ENCODE assay signal across 1 cellular context in the genomic region with DNA sequence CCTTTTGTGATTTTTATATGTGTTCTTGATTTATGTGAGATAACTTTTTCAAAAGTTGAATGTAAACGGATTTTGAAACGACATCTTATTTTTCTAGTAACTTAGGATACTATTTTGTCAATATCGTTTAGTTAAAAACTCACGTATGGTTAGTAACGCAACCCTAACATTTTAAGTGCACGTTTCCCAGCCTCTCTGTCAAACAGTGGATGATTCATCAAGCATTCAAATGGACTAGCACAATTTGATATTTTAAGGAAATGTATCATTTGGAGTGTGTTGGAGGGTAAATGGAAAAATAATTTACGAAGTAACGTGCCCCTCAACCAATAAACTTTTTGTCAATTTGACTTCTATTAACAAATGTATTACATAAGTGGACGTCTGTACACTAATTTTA.
TF ChIP-seq lines count a peak whose summit lies in the region.

No MANE protein-coding gene starts in this region.

TF ChIP-seq in HCT116, 20 proteins besides CTCF, POLR2A, EP300 and RAD21:
- TF ChIP-seq CBX3 (IDR thresholded peaks at IDR 0.05; ENCODE audit: low read depth) (no peak), ELF1 (IDR thresholded peaks at IDR 0.05; ENCODE audit: borderline replicate concordance, low read depth) (no peak), POLR2AphosphoS5 (IDR thresholded peaks at IDR 0.05; ENCODE audit: low read depth, low read length) (no peak), ZFX (IDR thresholded peaks at IDR 0.05) (no peak), SIN3A (IDR thresholded peaks at IDR 0.05; ENCODE audit: low read depth) (no peak), TCF7L2 (IDR thresholded peaks at IDR 0.05; ENCODE audit: borderline replicate concordance, extremely low read depth, insufficient read depth, insufficient read length) (no peak), YY1 (IDR thresholded peaks at IDR 0.05; ENCODE audit: extremely low read depth, insufficient replicate concordance, low read depth, low read length) (no peak), JUND (IDR thresholded peaks at IDR 0.05) (no peak), EZH2phosphoT487 (IDR thresholded peaks at IDR 0.05; ENCODE audit: borderline replicate concordance) (no peak), CEBPB (IDR thresholded peaks at IDR 0.05; ENCODE audit: low read depth) (no peak), SRF (IDR thresholded peaks at IDR 0.05; ENCODE audit: low read depth) (no peak), ZNF274 (IDR thresholded peaks at IDR 0.05; ENCODE audit: low read depth, low read length) (no peak), SP1 (IDR thresholded peaks at IDR 0.05; ENCODE audit: low read depth) (no peak), FOSL1 (IDR thresholded peaks at IDR 0.05; ENCODE audit: low read depth) (no peak)
- TF ChIP-seq, protein P1, sequence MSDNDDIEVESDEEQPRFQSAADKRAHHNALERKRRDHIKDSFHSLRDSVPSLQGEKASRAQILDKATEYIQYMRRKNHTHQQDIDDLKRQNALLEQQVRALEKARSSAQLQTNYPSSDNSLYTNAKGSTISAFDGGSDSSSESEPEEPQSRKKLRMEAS (IDR thresholded peaks at IDR 0.05): no peak
- TF ChIP-seq, protein P2, sequence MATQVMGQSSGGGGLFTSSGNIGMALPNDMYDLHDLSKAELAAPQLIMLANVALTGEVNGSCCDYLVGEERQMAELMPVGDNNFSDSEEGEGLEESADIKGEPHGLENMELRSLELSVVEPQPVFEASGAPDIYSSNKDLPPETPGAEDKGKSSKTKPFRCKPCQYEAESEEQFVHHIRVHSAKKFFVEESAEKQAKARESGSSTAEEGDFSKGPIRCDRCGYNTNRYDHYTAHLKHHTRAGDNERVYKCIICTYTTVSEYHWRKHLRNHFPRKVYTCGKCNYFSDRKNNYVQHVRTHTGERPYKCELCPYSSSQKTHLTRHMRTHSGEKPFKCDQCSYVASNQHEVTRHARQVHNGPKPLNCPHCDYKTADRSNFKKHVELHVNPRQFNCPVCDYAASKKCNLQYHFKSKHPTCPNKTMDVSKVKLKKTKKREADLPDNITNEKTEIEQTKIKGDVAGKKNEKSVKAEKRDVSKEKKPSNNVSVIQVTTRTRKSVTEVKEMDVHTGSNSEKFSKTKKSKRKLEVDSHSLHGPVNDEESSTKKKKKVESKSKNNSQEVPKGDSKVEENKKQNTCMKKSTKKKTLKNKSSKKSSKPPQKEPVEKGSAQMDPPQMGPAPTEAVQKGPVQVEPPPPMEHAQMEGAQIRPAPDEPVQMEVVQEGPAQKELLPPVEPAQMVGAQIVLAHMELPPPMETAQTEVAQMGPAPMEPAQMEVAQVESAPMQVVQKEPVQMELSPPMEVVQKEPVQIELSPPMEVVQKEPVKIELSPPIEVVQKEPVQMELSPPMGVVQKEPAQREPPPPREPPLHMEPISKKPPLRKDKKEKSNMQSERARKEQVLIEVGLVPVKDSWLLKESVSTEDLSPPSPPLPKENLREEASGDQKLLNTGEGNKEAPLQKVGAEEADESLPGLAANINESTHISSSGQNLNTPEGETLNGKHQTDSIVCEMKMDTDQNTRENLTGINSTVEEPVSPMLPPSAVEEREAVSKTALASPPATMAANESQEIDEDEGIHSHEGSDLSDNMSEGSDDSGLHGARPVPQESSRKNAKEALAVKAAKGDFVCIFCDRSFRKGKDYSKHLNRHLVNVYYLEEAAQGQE (IDR thresholded peaks at IDR 0.05; ENCODE audit: low read depth): no peak
- TF ChIP-seq, protein P3, sequence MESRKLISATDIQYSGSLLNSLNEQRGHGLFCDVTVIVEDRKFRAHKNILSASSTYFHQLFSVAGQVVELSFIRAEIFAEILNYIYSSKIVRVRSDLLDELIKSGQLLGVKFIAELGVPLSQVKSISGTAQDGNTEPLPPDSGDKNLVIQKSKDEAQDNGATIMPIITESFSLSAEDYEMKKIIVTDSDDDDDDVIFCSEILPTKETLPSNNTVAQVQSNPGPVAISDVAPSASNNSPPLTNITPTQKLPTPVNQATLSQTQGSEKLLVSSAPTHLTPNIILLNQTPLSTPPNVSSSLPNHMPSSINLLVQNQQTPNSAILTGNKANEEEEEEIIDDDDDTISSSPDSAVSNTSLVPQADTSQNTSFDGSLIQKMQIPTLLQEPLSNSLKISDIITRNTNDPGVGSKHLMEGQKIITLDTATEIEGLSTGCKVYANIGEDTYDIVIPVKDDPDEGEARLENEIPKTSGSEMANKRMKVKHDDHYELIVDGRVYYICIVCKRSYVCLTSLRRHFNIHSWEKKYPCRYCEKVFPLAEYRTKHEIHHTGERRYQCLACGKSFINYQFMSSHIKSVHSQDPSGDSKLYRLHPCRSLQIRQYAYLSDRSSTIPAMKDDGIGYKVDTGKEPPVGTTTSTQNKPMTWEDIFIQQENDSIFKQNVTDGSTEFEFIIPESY (IDR thresholded peaks at IDR 0.05; ENCODE audit: extremely low read depth, insufficient replicate concordance, low read length): no peak
- TF ChIP-seq, protein P4, sequence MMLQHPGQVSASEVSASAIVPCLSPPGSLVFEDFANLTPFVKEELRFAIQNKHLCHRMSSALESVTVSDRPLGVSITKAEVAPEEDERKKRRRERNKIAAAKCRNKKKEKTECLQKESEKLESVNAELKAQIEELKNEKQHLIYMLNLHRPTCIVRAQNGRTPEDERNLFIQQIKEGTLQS (IDR thresholded peaks at IDR 0.05): no peak
